27 cellular contexts compared by ENCODE assay signal in genomic region chr2:178829981-178830380, GRCh38.
"Had no signal": no experiment of that assay in that cellular context is flagged by ENCODE, and none has a peak within 500 bp of the region (broad histone marks: within the 10 kb centered on the region; RNA-seq: fewer than 3 reads in every experiment).

No MANE protein-coding gene starts in this region.

- DNase-seq: activated CD4-positive, alpha-beta T cell treated with anti-CD3 and anti-CD28 coated beads for 1 hour; activated CD4-positive, alpha-beta T cell treated with anti-CD3 and anti-CD28 coated beads, Interleukin-2, amount 50 U/mL, for 1 hour; activated CD8-positive, alpha-beta T cell treated with anti-CD3 and anti-CD28 coated beads, Interleukin-2, amount 10 ng/mL, durations not matched to agents 7 days and 5 days; activated gamma-delta T cell; cerebellar nuclear complex; erythroblast; gastrocnemius medialis; head of caudate nucleus; islet precursor cell; left colon; lower lobe of right lung; naive B cell; ovary; right lobe of liver; stimulated activated CD4-positive, alpha-beta T cell treated with anti-CD3 and anti-CD28 coated beads, Interleukin-1b, Interleukin-23, amount 100 ng/mL, for 48 hours; substantia nigra; thyroid gland; upper lobe of right lung had no signal

- ATAC-seq: gastrocnemius medialis, left colon, lower lobe of right lung, upper lobe of right lung had no signal

- H3K27ac ChIP-seq: adrenal gland, breast epithelium, coronary artery, lower lobe of right lung, ovary, right lobe of liver, skin epidermis, thyroid gland, upper lobe of right lung had no signal

- H3K27me3 Mint-ChIP-seq: activated naive CD4-positive, alpha-beta T cell treated with anti-CD3 and anti-CD28 coated beads, Interleukin-2, amount 50 U/mL, for 24 hours; naive B cell; stimulated activated naive CD8-positive, alpha-beta T cell treated with anti-CD3 and anti-CD28 coated beads, Interleukin-15, Interleukin-2, amounts not matched to agents 100 ng/mL and 50 ng/mL, for 24 hours had no signal

- H3K4me3 ChIP-seq: adrenal gland, breast epithelium, coronary artery, gastrocnemius medialis, lower lobe of right lung, ovary, right lobe of liver, skin epidermis, thyroid gland, upper lobe of right lung had no signal

- H3K9me3 ChIP-seq: adrenal gland, breast epithelium, gastrocnemius medialis, lower lobe of right lung, ovary, right lobe of liver, thyroid gland, upper lobe of right lung had no signal

- H3K27ac Mint-ChIP-seq: activated CD8-positive, alpha-beta T cell treated with anti-CD3 and anti-CD28 coated beads, Interleukin-2, amount 10 ng/mL, durations not matched to agents 7 days and 5 days; activated naive CD4-positive, alpha-beta T cell treated with anti-CD3 and anti-CD28 coated beads, Interleukin-2, amount 50 U/mL, for 24 hours; activated T-helper 1 cell treated with anti-CD3 and anti-CD28 coated beads, Interleukin-12 subunit alpha, Interleukin-12 subunit beta, Interleukin-2, Interleukin-4 antibody, amounts not matched to agents 30 ng/mL and 10 ng/mL and 1 ng/mL, durations not matched to agents 14 hours and 24 hours and 36 hours; stimulated activated naive CD8-positive, alpha-beta T cell treated with anti-CD3 and anti-CD28 coated beads, Interleukin-15, Interleukin-2, amounts not matched to agents 100 ng/mL and 50 ng/mL, for 24 hours; T-helper 2 cell treated with Interferon-gamma antibody and Interleukin-4, amounts not matched to agents 5 μg/mL and 100 μg/mL, for 36 hours had no signal

- H3K36me3 ChIP-seq: adrenal gland, breast epithelium, gastrocnemius medialis, ovary, right lobe of liver, thyroid gland, upper lobe of right lung had no signal

- FAIRE-seq: TTC549 had no signal

- H3K4me3 Mint-ChIP-seq: activated CD8-positive, alpha-beta T cell treated with anti-CD3 and anti-CD28 coated beads, Interleukin-2, amount 10 ng/mL, durations not matched to agents 7 days and 5 days; activated T-helper 1 cell treated with anti-CD3 and anti-CD28 coated beads, Interleukin-12 subunit alpha, Interleukin-12 subunit beta, Interleukin-2, Interleukin-4 antibody, amounts not matched to agents 30 ng/mL and 10 ng/mL and 1 ng/mL, durations not matched to agents 14 hours and 24 hours and 36 hours; naive B cell; stimulated activated naive CD8-positive, alpha-beta T cell treated with anti-CD3 and anti-CD28 coated beads, Interleukin-15, Interleukin-2, amounts not matched to agents 100 ng/mL and 50 ng/mL, for 24 hours; T-helper 2 cell treated with Interferon-gamma antibody and Interleukin-4, amounts not matched to agents 5 μg/mL and 100 μg/mL, for 36 hours had no signal

- H3K9me3 Mint-ChIP-seq: activated naive CD4-positive, alpha-beta T cell treated with anti-CD3 and anti-CD28 coated beads, Interleukin-2, amount 50 U/mL, for 24 hours; activated T-helper 1 cell treated with anti-CD3 and anti-CD28 coated beads, Interleukin-12 subunit alpha, Interleukin-12 subunit beta, Interleukin-2, Interleukin-4 antibody, amounts not matched to agents 30 ng/mL and 10 ng/mL and 1 ng/mL, durations not matched to agents 14 hours and 24 hours and 36 hours; T-helper 2 cell treated with Interferon-gamma antibody and Interleukin-4, amounts not matched to agents 5 μg/mL and 100 μg/mL, for 36 hours had no signal

- H3K4me1 ChIP-seq: adrenal gland, breast epithelium, right lobe of liver, thyroid gland, upper lobe of right lung had no signal

- H3K27me3 ChIP-seq: adrenal gland, breast epithelium, gastrocnemius medialis, ovary, right lobe of liver, thyroid gland, upper lobe of right lung had no signal
